In the genomic region with DNA sequence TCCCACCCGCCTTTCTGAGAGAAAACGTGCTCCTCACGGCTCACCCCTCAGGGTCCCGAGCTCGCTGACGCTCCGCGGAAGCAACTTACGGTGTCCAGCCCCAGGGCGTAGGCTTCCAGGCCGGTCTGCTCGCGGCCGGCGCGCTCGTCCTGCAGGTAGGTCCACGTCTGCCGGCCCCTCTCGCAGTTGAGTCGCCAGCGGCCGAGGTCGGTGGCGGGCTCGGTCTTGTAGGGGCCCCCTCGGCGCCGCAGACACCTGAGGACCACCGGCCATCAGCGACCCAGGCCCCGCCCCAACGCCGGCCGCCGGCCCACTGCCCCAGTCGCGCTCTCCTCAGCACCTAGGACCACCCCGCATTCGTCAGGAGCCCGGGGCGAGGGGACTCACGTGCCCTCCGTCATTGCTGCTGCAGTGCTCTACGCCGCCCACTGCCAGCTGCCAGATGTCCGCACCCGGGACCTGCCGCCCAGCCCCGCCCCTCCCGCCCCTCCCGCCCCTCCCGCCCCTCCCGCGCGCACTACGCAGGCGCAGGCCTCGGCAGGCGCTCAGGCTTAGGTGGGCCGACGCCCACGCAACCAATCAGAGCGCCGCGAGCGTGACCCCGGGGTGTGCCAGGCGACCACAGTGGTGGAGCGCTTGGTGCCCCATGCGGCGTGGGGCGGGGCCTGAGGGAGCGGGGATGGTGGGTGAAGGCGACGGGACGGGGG, we compare ENCODE assay signal across 1 cellular context.
TF ChIP-seq lines count a peak whose summit lies in the region.

A gene (minus strand): TSS at position 430 of the 707 bp plus-strand sequence. CDS start 29 bp downstream, at position 401.

TF ChIP-seq in HEK293, 187 proteins besides CTCF, POLR2A, EP300 and RAD21 (continued from another document and continues in another):
- TF ChIP-seq, protein P1, sequence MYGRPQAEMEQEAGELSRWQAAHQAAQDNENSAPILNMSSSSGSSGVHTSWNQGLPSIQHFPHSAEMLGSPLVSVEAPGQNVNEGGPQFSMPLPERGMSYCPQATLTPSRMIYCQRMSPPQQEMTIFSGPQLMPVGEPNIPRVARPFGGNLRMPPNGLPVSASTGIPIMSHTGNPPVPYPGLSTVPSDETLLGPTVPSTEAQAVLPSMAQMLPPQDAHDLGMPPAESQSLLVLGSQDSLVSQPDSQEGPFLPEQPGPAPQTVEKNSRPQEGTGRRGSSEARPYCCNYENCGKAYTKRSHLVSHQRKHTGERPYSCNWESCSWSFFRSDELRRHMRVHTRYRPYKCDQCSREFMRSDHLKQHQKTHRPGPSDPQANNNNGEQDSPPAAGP (tag by site-specific recombination; IDR thresholded peaks at IDR 0.05), result peak; percentile 85; the same call in 1 of the 2 replicates
- TF ChIP-seq RBAK (tag by site-specific recombination; IDR thresholded peaks at IDR 0.05), result no peak
- TF ChIP-seq ZNF350 (tag by site-specific recombination; IDR thresholded peaks at IDR 0.05), result no peak
- TF ChIP-seq ZNF571 (tag by site-specific recombination; IDR thresholded peaks at IDR 0.05), result no peak
- TF ChIP-seq, protein P2, sequence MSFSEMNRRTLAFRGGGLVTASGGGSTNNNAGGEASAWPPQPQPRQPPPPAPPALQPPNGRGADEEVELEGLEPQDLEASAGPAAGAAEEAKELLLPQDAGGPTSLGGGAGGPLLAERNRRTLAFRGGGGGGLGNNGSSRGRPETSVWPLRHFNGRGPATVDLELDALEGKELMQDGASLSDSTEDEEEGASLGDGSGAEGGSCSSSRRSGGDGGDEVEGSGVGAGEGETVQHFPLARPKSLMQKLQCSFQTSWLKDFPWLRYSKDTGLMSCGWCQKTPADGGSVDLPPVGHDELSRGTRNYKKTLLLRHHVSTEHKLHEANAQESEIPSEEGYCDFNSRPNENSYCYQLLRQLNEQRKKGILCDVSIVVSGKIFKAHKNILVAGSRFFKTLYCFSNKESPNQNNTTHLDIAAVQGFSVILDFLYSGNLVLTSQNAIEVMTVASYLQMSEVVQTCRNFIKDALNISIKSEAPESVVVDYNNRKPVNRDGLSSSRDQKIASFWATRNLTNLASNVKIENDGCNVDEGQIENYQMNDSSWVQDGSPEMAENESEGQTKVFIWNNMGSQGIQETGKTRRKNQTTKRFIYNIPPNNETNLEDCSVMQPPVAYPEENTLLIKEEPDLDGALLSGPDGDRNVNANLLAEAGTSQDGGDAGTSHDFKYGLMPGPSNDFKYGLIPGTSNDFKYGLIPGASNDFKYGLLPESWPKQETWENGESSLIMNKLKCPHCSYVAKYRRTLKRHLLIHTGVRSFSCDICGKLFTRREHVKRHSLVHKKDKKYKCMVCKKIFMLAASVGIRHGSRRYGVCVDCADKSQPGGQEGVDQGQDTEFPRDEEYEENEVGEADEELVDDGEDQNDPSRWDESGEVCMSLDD (tag by site-specific recombination; IDR thresholded peaks at IDR 0.05), result 0 out of 2 replicates have a peak, but pooled peaks have one; percentile 51
- TF ChIP-seq ZNF184 (tag by site-specific recombination; IDR thresholded peaks at IDR 0.05), result 0 out of 2 replicates have a peak, but pooled peaks have one; percentile 27
- no peak for TF ChIP-seq ZNF121 (tag by site-specific recombination; IDR thresholded peaks at IDR 0.05)
- TF ChIP-seq ZXDB (tag by site-specific recombination; IDR thresholded peaks at IDR 0.05), result peak; percentile 78
- no peak for TF ChIP-seq ZNF426 (tag by site-specific recombination; IDR thresholded peaks at IDR 0.05)
- TF ChIP-seq, protein P3, sequence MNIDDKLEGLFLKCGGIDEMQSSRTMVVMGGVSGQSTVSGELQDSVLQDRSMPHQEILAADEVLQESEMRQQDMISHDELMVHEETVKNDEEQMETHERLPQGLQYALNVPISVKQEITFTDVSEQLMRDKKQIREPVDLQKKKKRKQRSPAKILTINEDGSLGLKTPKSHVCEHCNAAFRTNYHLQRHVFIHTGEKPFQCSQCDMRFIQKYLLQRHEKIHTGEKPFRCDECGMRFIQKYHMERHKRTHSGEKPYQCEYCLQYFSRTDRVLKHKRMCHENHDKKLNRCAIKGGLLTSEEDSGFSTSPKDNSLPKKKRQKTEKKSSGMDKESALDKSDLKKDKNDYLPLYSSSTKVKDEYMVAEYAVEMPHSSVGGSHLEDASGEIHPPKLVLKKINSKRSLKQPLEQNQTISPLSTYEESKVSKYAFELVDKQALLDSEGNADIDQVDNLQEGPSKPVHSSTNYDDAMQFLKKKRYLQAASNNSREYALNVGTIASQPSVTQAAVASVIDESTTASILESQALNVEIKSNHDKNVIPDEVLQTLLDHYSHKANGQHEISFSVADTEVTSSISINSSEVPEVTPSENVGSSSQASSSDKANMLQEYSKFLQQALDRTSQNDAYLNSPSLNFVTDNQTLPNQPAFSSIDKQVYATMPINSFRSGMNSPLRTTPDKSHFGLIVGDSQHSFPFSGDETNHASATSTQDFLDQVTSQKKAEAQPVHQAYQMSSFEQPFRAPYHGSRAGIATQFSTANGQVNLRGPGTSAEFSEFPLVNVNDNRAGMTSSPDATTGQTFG (tag by site-specific recombination; IDR thresholded peaks at IDR 0.05; ENCODE audit: borderline replicate concordance), result no peak
- TF ChIP-seq HOXC10 (CRISPR knock-in tag; IDR thresholded peaks at IDR 0.05), result no peak
- TF ChIP-seq, protein P4, sequence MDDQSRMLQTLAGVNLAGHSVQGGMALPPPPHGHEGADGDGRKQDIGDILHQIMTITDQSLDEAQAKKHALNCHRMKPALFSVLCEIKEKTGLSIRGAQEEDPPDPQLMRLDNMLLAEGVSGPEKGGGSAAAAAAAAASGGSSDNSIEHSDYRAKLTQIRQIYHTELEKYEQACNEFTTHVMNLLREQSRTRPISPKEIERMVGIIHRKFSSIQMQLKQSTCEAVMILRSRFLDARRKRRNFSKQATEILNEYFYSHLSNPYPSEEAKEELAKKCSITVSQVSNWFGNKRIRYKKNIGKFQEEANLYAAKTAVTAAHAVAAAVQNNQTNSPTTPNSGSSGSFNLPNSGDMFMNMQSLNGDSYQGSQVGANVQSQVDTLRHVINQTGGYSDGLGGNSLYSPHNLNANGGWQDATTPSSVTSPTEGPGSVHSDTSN (CRISPR knock-in tag; IDR thresholded peaks at IDR 0.05), result no peak
- TF ChIP-seq ZNF140 (tag by site-specific recombination; IDR thresholded peaks at IDR 0.05), result no peak
- no peak for TF ChIP-seq ZNF404 (tag by site-specific recombination; IDR thresholded peaks at IDR 0.05)
- TF ChIP-seq, protein P5, sequence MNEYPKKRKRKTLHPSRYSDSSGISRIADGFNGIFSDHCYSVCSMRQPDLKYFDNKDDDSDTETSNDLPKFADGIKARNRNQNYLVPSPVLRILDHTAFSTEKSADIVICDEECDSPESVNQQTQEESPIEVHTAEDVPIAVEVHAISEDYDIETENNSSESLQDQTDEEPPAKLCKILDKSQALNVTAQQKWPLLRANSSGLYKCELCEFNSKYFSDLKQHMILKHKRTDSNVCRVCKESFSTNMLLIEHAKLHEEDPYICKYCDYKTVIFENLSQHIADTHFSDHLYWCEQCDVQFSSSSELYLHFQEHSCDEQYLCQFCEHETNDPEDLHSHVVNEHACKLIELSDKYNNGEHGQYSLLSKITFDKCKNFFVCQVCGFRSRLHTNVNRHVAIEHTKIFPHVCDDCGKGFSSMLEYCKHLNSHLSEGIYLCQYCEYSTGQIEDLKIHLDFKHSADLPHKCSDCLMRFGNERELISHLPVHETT (tag by site-specific recombination; IDR thresholded peaks at IDR 0.05), result no peak; the same call in 1 of the 2 replicates
- peak; percentile 97; the same call in 1 of the 2 replicates for TF ChIP-seq KLF8 (tag by site-specific recombination; IDR thresholded peaks at IDR 0.05)
- TF ChIP-seq BCL11A (tag by site-specific recombination; IDR thresholded peaks at IDR 0.05; ENCODE audit: low read depth), result no peak
- no peak for TF ChIP-seq ZNF529 (tag by site-specific recombination; IDR thresholded peaks at IDR 0.05; ENCODE audit: insufficient replicate concordance)
- 0 out of 2 replicates have a peak, but pooled peaks have one; percentile 8 for TF ChIP-seq ZBTB21 (tag by site-specific recombination; IDR thresholded peaks at IDR 0.05)
- peak; percentile 30; the same call in 1 of the 2 replicates for TF ChIP-seq ZNF146 (tag by site-specific recombination; IDR thresholded peaks at IDR 0.05)
- no peak for TF ChIP-seq SALL2 (tag by site-specific recombination; IDR thresholded peaks at IDR 0.05; ENCODE audit: borderline replicate concordance)
- no peak for TF ChIP-seq ZNF791 (tag by site-specific recombination; IDR thresholded peaks at IDR 0.05)
- TF ChIP-seq ZNF654 (tag by site-specific recombination; IDR thresholded peaks at IDR 0.05; ENCODE audit: low read depth), result no peak
- no peak for TF ChIP-seq ZNF558 (tag by site-specific recombination; IDR thresholded peaks at IDR 0.05)
- TF ChIP-seq, protein P6, sequence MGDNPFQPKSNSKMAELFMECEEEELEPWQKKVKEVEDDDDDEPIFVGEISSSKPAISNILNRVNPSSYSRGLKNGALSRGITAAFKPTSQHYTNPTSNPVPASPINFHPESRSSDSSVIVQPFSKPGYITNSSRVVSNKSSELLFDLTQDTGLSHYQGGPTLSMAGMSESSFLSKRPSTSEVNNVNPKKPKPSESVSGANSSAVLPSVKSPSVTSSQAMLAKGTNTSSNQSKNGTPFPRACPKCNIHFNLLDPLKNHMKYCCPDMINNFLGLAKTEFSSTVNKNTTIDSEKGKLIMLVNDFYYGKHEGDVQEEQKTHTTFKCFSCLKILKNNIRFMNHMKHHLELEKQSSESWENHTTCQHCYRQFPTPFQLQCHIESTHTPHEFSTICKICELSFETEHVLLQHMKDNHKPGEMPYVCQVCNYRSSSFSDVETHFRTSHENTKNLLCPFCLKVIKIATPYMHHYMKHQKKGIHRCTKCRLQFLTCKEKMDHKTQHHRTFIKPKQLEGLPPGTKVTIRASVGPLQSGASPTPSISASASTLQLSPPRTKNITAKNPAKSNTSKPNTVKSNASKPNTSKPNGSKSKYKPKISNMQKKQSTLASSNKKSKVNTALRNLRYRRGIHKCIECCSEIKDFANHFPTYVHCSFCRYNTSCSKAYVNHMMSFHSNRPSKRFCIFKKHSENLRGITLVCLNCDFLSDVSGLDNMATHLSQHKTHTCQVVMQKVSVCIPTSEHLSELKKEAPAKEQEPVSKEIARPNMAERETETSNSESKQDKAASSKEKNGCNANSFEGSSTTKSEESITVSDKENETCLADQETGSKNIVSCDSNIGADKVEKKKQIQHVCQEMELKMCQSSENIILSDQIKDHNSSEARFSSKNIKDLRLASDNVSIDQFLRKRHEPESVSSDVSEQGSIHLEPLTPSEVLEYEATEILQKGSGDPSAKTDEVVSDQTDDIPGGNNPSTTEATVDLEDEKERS (tag by site-specific recombination; IDR thresholded peaks at IDR 0.05), result no peak
- TF ChIP-seq ZNF274 (IDR thresholded peaks at IDR 0.05; ENCODE audit: low read length), result no peak
- TF ChIP-seq ZNF274 (tag by site-specific recombination; IDR thresholded peaks at IDR 0.05; ENCODE audit: borderline replicate concordance), result no peak
- TF ChIP-seq HOXA7 (CRISPR knock-in tag; IDR thresholded peaks at IDR 0.05; ENCODE audit: borderline replicate concordance), result no peak
- TF ChIP-seq SCRT1 (tag by site-specific recombination; IDR thresholded peaks at IDR 0.05; ENCODE audit: borderline replicate concordance), result no peak
- no peak for TF ChIP-seq ZSCAN23 (tag by site-specific recombination; IDR thresholded peaks at IDR 0.05)
- TF ChIP-seq, protein P7, sequence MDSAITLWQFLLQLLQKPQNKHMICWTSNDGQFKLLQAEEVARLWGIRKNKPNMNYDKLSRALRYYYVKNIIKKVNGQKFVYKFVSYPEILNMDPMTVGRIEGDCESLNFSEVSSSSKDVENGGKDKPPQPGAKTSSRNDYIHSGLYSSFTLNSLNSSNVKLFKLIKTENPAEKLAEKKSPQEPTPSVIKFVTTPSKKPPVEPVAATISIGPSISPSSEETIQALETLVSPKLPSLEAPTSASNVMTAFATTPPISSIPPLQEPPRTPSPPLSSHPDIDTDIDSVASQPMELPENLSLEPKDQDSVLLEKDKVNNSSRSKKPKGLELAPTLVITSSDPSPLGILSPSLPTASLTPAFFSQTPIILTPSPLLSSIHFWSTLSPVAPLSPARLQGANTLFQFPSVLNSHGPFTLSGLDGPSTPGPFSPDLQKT (IDR thresholded peaks at IDR 0.05; ENCODE audit: borderline replicate concordance, low read depth, low read length), result no peak
- TF ChIP-seq ZNF416 (tag by site-specific recombination; IDR thresholded peaks at IDR 0.05), result no peak
- TF ChIP-seq ZNF2 (tag by site-specific recombination; IDR thresholded peaks at IDR 0.05), result peak; percentile 83; the same call in 1 of the 2 replicates
- peak; percentile 47 for TF ChIP-seq ZNF394 (tag by site-specific recombination; IDR thresholded peaks at IDR 0.05; ENCODE audit: borderline replicate concordance)
- TF ChIP-seq ZNF169 (tag by site-specific recombination; IDR thresholded peaks at IDR 0.05), result no peak
- TF ChIP-seq ZFP41 (tag by site-specific recombination; IDR thresholded peaks at IDR 0.05; ENCODE audit: borderline replicate concordance), result no peak
- TF ChIP-seq ZNF501 (tag by site-specific recombination; IDR thresholded peaks at IDR 0.05), result no peak
- no peak for TF ChIP-seq ZNF366 (tag by site-specific recombination; conservative IDR thresholded peaks at IDR 0.05)
- TF ChIP-seq KLF7 (tag by site-specific recombination; IDR thresholded peaks at IDR 0.05; ENCODE audit: borderline replicate concordance), result peak; percentile 61
- TF ChIP-seq ZNF311 (tag by site-specific recombination; IDR thresholded peaks at IDR 0.05; ENCODE audit: borderline replicate concordance), result no peak
- no peak for TF ChIP-seq ZNF473 (tag by site-specific recombination; IDR thresholded peaks at IDR 0.05)
- no peak for TF ChIP-seq ZNF707 (tag by site-specific recombination; IDR thresholded peaks at IDR 0.05)
- TF ChIP-seq ZNF114 (tag by site-specific recombination; IDR thresholded peaks at IDR 0.05), result no peak
- TF ChIP-seq, protein P8, sequence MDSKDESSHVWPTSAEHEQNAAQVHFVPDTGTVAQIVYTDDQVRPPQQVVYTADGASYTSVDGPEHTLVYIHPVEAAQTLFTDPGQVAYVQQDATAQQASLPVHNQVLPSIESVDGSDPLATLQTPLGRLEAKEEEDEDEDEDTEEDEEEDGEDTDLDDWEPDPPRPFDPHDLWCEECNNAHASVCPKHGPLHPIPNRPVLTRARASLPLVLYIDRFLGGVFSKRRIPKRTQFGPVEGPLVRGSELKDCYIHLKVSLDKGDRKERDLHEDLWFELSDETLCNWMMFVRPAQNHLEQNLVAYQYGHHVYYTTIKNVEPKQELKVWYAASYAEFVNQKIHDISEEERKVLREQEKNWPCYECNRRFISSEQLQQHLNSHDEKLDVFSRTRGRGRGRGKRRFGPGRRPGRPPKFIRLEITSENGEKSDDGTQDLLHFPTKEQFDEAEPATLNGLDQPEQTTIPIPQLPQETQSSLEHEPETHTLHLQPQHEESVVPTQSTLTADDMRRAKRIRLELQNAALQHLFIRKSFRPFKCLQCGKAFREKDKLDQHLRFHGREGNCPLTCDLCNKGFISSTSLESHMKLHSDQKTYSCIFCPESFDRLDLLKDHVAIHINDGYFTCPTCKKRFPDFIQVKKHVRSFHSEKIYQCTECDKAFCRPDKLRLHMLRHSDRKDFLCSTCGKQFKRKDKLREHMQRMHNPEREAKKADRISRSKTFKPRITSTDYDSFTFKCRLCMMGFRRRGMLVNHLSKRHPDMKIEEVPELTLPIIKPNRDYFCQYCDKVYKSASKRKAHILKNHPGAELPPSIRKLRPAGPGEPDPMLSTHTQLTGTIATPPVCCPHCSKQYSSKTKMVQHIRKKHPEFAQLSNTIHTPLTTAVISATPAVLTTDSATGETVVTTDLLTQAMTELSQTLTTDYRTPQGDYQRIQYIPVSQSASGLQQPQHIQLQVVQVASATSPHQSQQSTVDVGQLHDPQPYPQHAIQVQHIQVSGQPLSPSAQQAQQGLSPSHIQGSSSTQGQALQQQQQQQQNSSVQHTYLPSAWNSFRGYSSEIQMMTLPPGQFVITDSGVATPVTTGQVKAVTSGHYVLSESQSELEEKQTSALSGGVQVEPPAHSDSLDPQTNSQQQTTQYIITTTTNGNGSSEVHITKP (tag by site-specific recombination; IDR thresholded peaks at IDR 0.05), result peak; percentile 58
- no peak for TF ChIP-seq ZNF768 (tag by site-specific recombination; IDR thresholded peaks at IDR 0.05)
- no peak; the same call in 1 of the 2 replicates for TF ChIP-seq ZNF585B (tag by site-specific recombination; IDR thresholded peaks at IDR 0.05)
